16 cellular contexts compared by ENCODE assay signal in the genomic region with DNA sequence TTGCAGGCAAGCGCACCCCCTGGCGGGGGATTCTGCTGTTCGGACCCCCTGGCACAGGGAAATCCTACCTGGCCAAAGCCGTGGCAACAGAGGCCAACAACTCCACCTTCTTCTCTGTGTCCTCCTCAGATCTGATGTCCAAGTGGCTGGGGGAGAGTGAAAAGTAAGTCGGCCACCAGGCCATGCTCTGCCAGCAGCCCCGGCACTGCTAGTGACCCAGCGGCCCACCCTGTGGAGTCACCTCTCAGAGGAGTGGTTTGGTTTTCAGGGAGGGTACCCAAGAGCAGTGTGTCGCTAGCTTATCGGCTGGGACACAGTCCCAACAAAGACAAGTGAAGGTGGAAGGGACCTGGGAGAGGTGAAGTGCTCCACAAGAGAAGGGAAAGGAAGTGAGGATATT. TPM values are rescaled to one million over a fixed set of nuclear protein-coding genes. Genes with fewer than 3 reads are reported as not detected.
"Had no signal": no experiment of that assay in that cellular context is flagged by ENCODE, and none has a peak within 500 bp of the region (broad histone marks: within the 10 kb centered on the region; RNA-seq: fewer than 3 reads in every experiment).

No MANE protein-coding gene starts in this region.

- H3K4me3 Mint-ChIP-seq: activated CD4-positive, alpha-beta T cell treated with anti-CD3 and anti-CD28 coated beads for 36 hours; effector memory CD8-positive, alpha-beta T cell; nephron; stimulated activated naive CD8-positive, alpha-beta T cell treated with anti-CD3 and anti-CD28 coated beads, Interleukin-15, amount 100 ng/mL, for 72 hours had no signal

- H3K27me3 Mint-ChIP-seq: activated CD4-positive, alpha-beta T cell treated with anti-CD3 and anti-CD28 coated beads for 36 hours; effector memory CD8-positive, alpha-beta T cell; stimulated activated naive CD8-positive, alpha-beta T cell treated with anti-CD3 and anti-CD28 coated beads, Interleukin-15, amount 100 ng/mL, for 72 hours had no signal

- H3K9me3 Mint-ChIP-seq: effector memory CD8-positive, alpha-beta T cell; nephron; stimulated activated naive CD8-positive, alpha-beta T cell treated with anti-CD3 and anti-CD28 coated beads, Interleukin-15, amount 100 ng/mL, for 72 hours had no signal

- DNase-seq: activated CD4-positive, alpha-beta T cell treated with anti-CD3 and anti-CD28 coated beads for 36 hours; activated CD4-positive, alpha-beta T cell treated with anti-CD3 and anti-CD28 coated beads, Interleukin-2, amount 50 U/mL, for 48 hours; activated naive CD4-positive, alpha-beta T cell treated with anti-CD3 and anti-CD28 coated beads, Interleukin-2, amount 50 U/mL, for 16 hours; amniotic stem cell; effector memory CD8-positive, alpha-beta T cell; foreskin keratinocyte; left cardiac atrium; lower lobe of right lung; stimulated activated naive CD8-positive, alpha-beta T cell treated with anti-CD3 and anti-CD28 coated beads, Interleukin-15, amount 100 ng/mL, for 72 hours; T-helper 2 cell; transverse colon had no signal

- H3K27ac Mint-ChIP-seq: activated CD4-positive, alpha-beta T cell treated with anti-CD3 and anti-CD28 coated beads for 36 hours; effector memory CD8-positive, alpha-beta T cell; nephron had no signal

- H3K4me1 Mint-ChIP-seq: nephron had no signal

- ATAC-seq: activated CD4-positive, alpha-beta T cell treated with anti-CD3 and anti-CD28 coated beads for 36 hours; effector memory CD8-positive, alpha-beta T cell; foreskin keratinocyte; left cardiac atrium; lower lobe of right lung; stimulated activated naive CD8-positive, alpha-beta T cell treated with anti-CD3 and anti-CD28 coated beads, Interleukin-15, amount 100 ng/mL, for 72 hours had no signal

RNA-seq across cellular contexts. Expression of a gene that starts 32.2 kb away (rescaled TPM):
- total RNA-seq: dermis microvascular lymphatic vessel endothelial cell, fibroblast of lung, foreskin keratinocyte, omental fat pad, right atrium auricular region had no signal
